10 cellular contexts compared by ENCODE assay signal in the genomic region with DNA sequence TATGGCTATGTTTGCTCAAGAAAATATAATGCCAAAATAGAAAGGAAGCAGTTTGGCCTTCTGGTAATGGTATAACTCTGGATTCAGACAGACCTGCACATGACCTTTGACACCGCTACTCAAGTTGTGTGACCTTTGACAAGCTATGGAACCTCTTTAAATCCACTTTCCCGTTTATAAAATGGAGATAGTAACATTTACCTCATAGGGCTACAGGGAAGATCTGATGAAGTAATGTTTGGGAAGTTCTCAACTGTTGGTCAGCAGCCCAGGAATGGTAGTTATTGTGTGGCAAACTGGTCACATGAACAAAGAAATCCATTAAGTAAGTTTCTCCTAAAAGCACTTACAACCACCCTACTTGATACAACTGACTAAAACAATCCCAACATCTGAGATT.
DNase-seq lines count a peak whose midpoint lies in the region; ATAC-seq, FAIRE-seq and TF ChIP-seq lines count a peak whose summit lies in the region.
"Had no signal": no experiment of that assay in that cellular context is flagged by ENCODE, and none has a peak within 500 bp of the region (broad histone marks: within the 10 kb centered on the region; RNA-seq: fewer than 3 reads in every experiment).

No MANE protein-coding gene starts in this region.

- H3K36me3 ChIP-seq in uterus: no peaks in the 10 kb centered on the region

- TF ChIP-seq POLR2A in uterus (IDR thresholded peaks at IDR 0.05): no peak

- DNase-seq in RCC 7860 (ENCODE audit: low spot score) (peak; percentile 38), fibroblast of peridontal ligament (ENCODE audit: extremely low read depth) (peak; percentile 91), uterus (no peak), NAMALWA (ENCODE audit: low spot score) (no peak), NCI-H446 treated with DMSO at 0.1 percent for 48 hours (lab: John Stamatoyannopoulos, UW) (no peak)
- DNase-seq: MM.1S, nephron progenitor cell, T-cell had no signal

- H3K27ac ChIP-seq in uterus: peak overlapping the region; percentile 81 to 87

- H3K27ac Mint-ChIP-seq in nephron: peak overlapping the region; percentile 83 to 95 (median 94)
- H3K27ac Mint-ChIP-seq: nephron progenitor cell, T-cell had no signal

- H3K27me3 Mint-ChIP-seq in nephron (ENCODE audit: low read depth): no peaks in the 10 kb centered on the region
- H3K27me3 Mint-ChIP-seq: T-cell had no signal

- H3K9me3 ChIP-seq in uterus: no peaks in the 10 kb centered on the region

- intact Hi-C loops in uterus (cut with DNase I; ENCODE audit: low total_unique reads): no loop called here

- TF ChIP-seq CTCF in nephron (IDR thresholded peaks at IDR 0.05; ENCODE audit: unreplicated experiment in 3 of 3): no peak
- no peak for TF ChIP-seq CTCF in uterus (IDR thresholded peaks at IDR 0.05)

- H3K36me3 Mint-ChIP-seq in nephron (ENCODE audit: low read depth): peaks cover 3% of the 10 kb centered on the region
- H3K36me3 Mint-ChIP-seq: T-cell had no signal

- no peak overlapping the region for H3K4me3 ChIP-seq in uterus

- peaks cover 72% of the 10 kb centered on the region for H3K4me1 Mint-ChIP-seq in nephron
- H3K4me1 Mint-ChIP-seq: T-cell had no signal

- peaks cover 3% of the 10 kb centered on the region for H3K9me3 Mint-ChIP-seq in nephron
- H3K9me3 Mint-ChIP-seq: T-cell had no signal

- H3K4me1 ChIP-seq in uterus: no peaks in the 10 kb centered on the region

- peak; percentile 42 for FAIRE-seq in RCC 7860 (lab: Jason Lieb, UNC)

- no peaks in the 10 kb centered on the region for H3K27me3 ChIP-seq in uterus

- H3K4me3 Mint-ChIP-seq in nephron: no peak overlapping the region
- H3K4me3 Mint-ChIP-seq: nephron progenitor cell, T-cell had no signal

- no peak for ATAC-seq in HG03432 (IDR thresholded peaks at IDR 0.05; ENCODE audit: unreplicated experiment)
- ATAC-seq: T-cell had no signal

Comparison
In these comparisons a context has a peak if more than half of its experiments do, and no peak if none do; other contexts are left out.
1. DNase-seq: peak in RCC 7860 (single experiment) and fibroblast of peridontal ligament (single experiment); none in uterus (0 of 2), NAMALWA (single experiment) and NCI-H446 treated with DMSO at 0.1 percent for 48 hours (single experiment).